Comparison of ENCODE assay signal across 17 cellular contexts in genomic region chr9:84935528-84936117, GRCh38.
"Had no signal": no experiment of that assay in that cellular context is flagged by ENCODE, and none has a peak within 500 bp of the region (broad histone marks: within the 10 kb centered on the region; RNA-seq: fewer than 3 reads in every experiment).

No MANE protein-coding gene starts in this region.

- ATAC-seq: esophagus mucosa; left lobe of liver; naive thymus-derived CD4-positive, alpha-beta T cell; right cardiac atrium; T-helper 17 cell; upper lobe of right lung had no signal

- H3K4me1 Mint-ChIP-seq: activated CD4-positive, alpha-beta T cell treated with anti-CD3 and anti-CD28 coated beads, Interleukin-2, amount 10 ng/mL, durations not matched to agents 7 days and 5 days; activated naive CD4-positive, alpha-beta T cell treated with anti-CD3 and anti-CD28 coated beads, Interleukin-2, amount 50 U/mL, for 24 hours; naive thymus-derived CD4-positive, alpha-beta T cell; T-helper 17 cell had no signal

- H3K9me3 Mint-ChIP-seq: activated CD4-positive, alpha-beta T cell treated with anti-CD3 and anti-CD28 coated beads, Interleukin-2, amount 10 ng/mL, durations not matched to agents 7 days and 5 days; activated naive CD4-positive, alpha-beta T cell treated with anti-CD3 and anti-CD28 coated beads, Interleukin-2, amount 50 U/mL, for 24 hours had no signal

- H3K4me1 ChIP-seq: breast epithelium, upper lobe of right lung had no signal

- H3K27me3 Mint-ChIP-seq: activated CD4-positive, alpha-beta T cell treated with anti-CD3 and anti-CD28 coated beads, Interleukin-2, amount 10 ng/mL, durations not matched to agents 7 days and 5 days had no signal

- H3K4me3 ChIP-seq: breast epithelium, upper lobe of right lung had no signal

- H3K27ac Mint-ChIP-seq: activated CD4-positive, alpha-beta T cell treated with anti-CD3 and anti-CD28 coated beads, Interleukin-2, amount 10 ng/mL, durations not matched to agents 7 days and 5 days; activated naive CD4-positive, alpha-beta T cell treated with anti-CD3 and anti-CD28 coated beads, Interleukin-2, amount 50 U/mL, for 24 hours; naive thymus-derived CD4-positive, alpha-beta T cell; progenitor cell of endocrine pancreas; T-helper 17 cell had no signal

- H3K9me3 ChIP-seq: breast epithelium, upper lobe of right lung had no signal

- H3K4me3 Mint-ChIP-seq: activated CD4-positive, alpha-beta T cell treated with anti-CD3 and anti-CD28 coated beads, Interleukin-2, amount 10 ng/mL, durations not matched to agents 7 days and 5 days; activated naive CD4-positive, alpha-beta T cell treated with anti-CD3 and anti-CD28 coated beads, Interleukin-2, amount 50 U/mL, for 24 hours; naive thymus-derived CD4-positive, alpha-beta T cell; T-helper 17 cell had no signal

- H3K27me3 ChIP-seq: breast epithelium, upper lobe of right lung had no signal

- DNase-seq: activated CD4-positive, alpha-beta T cell treated with anti-CD3 and anti-CD28 coated beads, Interleukin-2, amount 10 ng/mL, durations not matched to agents 7 days and 5 days; activated CD4-positive, CD25-positive, alpha-beta regulatory T cell; activated T-cell treated with anti-CD3 and anti-CD28 coated beads for 4 hours; amniotic stem cell; mammary epithelial cell; naive thymus-derived CD4-positive, alpha-beta T cell; nucleus accumbens; right cardiac atrium; stimulated activated naive CD4-positive, alpha-beta T cell; substantia nigra; T-helper 17 cell; upper lobe of right lung had no signal

- H3K36me3 ChIP-seq: breast epithelium, upper lobe of right lung had no signal

- H3K27ac ChIP-seq: breast epithelium, upper lobe of right lung had no signal

- H3K36me3 Mint-ChIP-seq: activated naive CD4-positive, alpha-beta T cell treated with anti-CD3 and anti-CD28 coated beads, Interleukin-2, amount 50 U/mL, for 24 hours; naive thymus-derived CD4-positive, alpha-beta T cell had no signal
